8 cellular contexts compared by ENCODE assay signal in the genomic region with DNA sequence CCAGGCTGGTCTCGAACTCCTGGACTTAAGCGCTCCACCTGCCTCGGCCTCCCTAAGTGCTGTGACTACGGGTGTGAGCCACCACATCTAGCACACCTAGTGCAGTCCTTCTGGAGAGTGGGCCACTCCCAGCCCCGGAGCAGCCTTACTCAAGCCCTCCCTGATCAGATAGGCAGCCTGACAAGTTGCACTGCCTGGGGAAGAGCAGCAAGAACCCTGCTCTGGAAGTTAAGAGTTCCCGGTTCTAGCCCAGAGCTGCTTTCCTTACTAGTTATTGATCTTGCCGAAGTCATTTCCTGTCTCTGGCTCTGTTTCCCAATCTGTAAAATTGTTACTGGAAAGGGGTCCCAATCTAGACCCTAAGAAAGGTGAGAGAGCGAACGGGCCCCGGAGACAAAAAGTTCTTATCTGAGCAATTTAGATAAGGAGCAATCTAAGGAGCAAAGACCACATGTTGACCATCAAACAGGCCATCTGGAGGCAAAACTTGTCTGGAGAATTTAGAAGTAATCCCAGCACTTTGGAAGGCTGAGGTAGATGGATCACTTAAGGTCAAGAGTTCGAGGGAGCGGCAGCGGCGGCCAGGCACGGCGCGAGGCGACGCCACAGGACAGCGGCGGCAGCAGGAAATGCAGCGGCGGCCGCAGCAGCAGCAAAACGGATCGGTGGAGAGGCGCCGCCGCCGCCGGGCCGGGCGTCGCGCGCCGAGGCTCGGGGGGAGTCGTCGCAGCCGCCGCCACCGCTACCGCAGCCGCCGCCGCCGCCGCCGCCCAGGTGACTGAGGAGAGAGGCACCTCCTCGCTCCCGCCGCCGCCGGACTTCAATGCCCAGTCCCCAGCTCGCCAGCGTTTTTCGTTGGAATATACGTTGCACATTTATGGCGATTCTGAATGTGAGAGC. TPM values are rescaled to one million over a fixed set of nuclear protein-coding genes. Genes with fewer than 3 reads are reported as not detected.
DNase-seq lines count a peak whose midpoint lies in the region; ATAC-seq and TF ChIP-seq lines count a peak whose summit lies in the region.

No MANE protein-coding gene starts in this region.

- H3K4me1 ChIP-seq in mucosa of descending colon (ENCODE audit: low read depth), result peaks cover 21% of the 10 kb centered on the region

- in situ Hi-C loops in ACHN (cut with HindIII; ENCODE audit: low pct_ligation_motif_present, low pct_unique_long_range_greater_than_20kb, low sequenced_read_pairs), result no loop called here

- no peaks in the 10 kb centered on the region for H3K36me3 ChIP-seq in mucosa of descending colon (ENCODE audit: low read depth)

- peak; percentile 59 for ATAC-seq in mucosa of descending colon
- no peak for ATAC-seq in HG03108 (IDR thresholded peaks at IDR 0.05; ENCODE audit: unreplicated experiment)

- H3K9me3 ChIP-seq in mucosa of descending colon, result no peaks in the 10 kb centered on the region

- peak; percentile 67 for DNase-seq in ACHN
- peak; percentile 70 for DNase-seq in NCI-H748 (lab: John Stamatoyannopoulos, UW; ENCODE audit: unreplicated experiment)
- peak; percentile 32 for DNase-seq in activated T-cell treated with anti-CD3 and anti-CD28 coated beads for 1 hour (ENCODE audit: low read depth)
- DNase-seq in epithelial cell of prostate (ENCODE audit: low read depth, low spot score), result no peak
- DNase-seq in mucosa of descending colon, result peak; percentile 76 to 84 (median 83)
- peak in 37 of 49 donors; percentile 9 to 68 (median 48) for DNase-seq in substantia nigra (lab: John Stamatoyannopoulos, UW)

- no peak overlapping the region for H3K4me3 ChIP-seq in mucosa of descending colon

- H3K27ac ChIP-seq in epithelial cell of prostate, result peak overlapping the region; percentile 94
- peak overlapping the region; percentile 66 for H3K27ac ChIP-seq in substantia nigra (ENCODE audit: low read depth, low read length, poor library complexity, severe bottlenecking)

- peak; percentile 31 for TF ChIP-seq CTCF in mucosa of descending colon (IDR thresholded peaks at IDR 0.05)

- intact Hi-C loops in mucosa of descending colon (cut with DNase I, micrococcal nuclease), result no loop called here

- TF ChIP-seq POLR2A in GM15510 (IDR thresholded peaks at IDR 0.05; ENCODE audit: borderline replicate concordance, extremely low read depth, insufficient read length), result peak; percentile 32

RNA-seq across cellular contexts. Expression of a gene that starts 4.3 kb away (rescaled TPM):
- 10 to 100 TPM; 28.9 to 51.8 (median 35.6) TPM for total RNA-seq in mucosa of descending colon

RNA-seq across cellular contexts. Expression of a gene that starts 21.0 kb away (rescaled TPM):
- total RNA-seq in mucosa of descending colon, result 1 to 10 TPM; 1.5 to 2.5 (median 1.7) TPM

RNA-seq across cellular contexts. Expression of a gene that starts 30.2 kb away (rescaled TPM):
- 10 to 100 TPM; 74.5 to 98.7 (median 87.8) TPM for total RNA-seq in mucosa of descending colon

RNA-seq across cellular contexts. Expression of a gene that starts 35.2 kb away (rescaled TPM):
- total RNA-seq in mucosa of descending colon, result 100 to 1,000 TPM in 2 of 3 donors, 10 to 100 TPM in 1; 69.6 to 110 (median 103) TPM

RNA-seq across cellular contexts. Expression of a gene that starts 45.8 kb away (rescaled TPM):
- 1 to 10 TPM; 1.9 to 6.4 (median 3.1) TPM for total RNA-seq in mucosa of descending colon
